Comparison of ENCODE assay signal across 38 cellular contexts in genomic region chr5:79059674-79060073, GRCh38. TPM values are rescaled to one million over a fixed set of nuclear protein-coding genes. Genes with fewer than 3 reads are reported as not detected.
"Had no signal": no experiment of that assay in that cellular context is flagged by ENCODE, and none has a peak within 500 bp of the region (broad histone marks: within the 10 kb centered on the region; RNA-seq: fewer than 3 reads in every experiment).

No MANE protein-coding gene starts in this region.

- H3K36me3 ChIP-seq: MG63 had no signal

- H3K4me3 ChIP-seq: MG63 had no signal

- DNase-seq: Karpas-422, Kasumi-1, MG63, MM.1S, MV-4-11, NCI-H1048, NCI-H1092, NCI-H1092 treated with DMSO at 0.1 percent for 48 hours, NCI-H1105, NCI-H1105 treated with DMSO at 0.1 percent for 48 hours, NCI-H1417, NCI-H1417 treated with DMSO at 0.1 percent for 48 hours, NCI-H1436, NCI-H1436 treated with DMSO at 0.1 percent for 48 hours, NCI-H146, NCI-H1694, NCI-H1694 treated with DMSO at 0.1 percent for 48 hours, NCI-H187, NCI-H187 treated with DMSO at 0.1 percent for 48 hours, NCI-H1930, NCI-H2029, NCI-H2029 treated with DMSO at 0.1 percent for 48 hours, NCI-H2081, NCI-H2081 treated with DMSO at 0.1 percent for 48 hours, NCI-H2107, NCI-H2171, NCI-H2171 treated with DMSO at 0.1 percent for 48 hours, NCI-H2227 treated with DMSO at 0.1 percent for 48 hours, NCI-H226, NCI-H345, NCI-H446, NCI-H446 treated with DMSO at 0.1 percent for 48 hours, NCI-H510A, NCI-H510A treated with DMSO at 0.1 percent for 48 hours had no signal

- H3K9me3 ChIP-seq: MG63 had no signal

RNA-seq across cellular contexts. Expression of gene DMGDH, which starts 9.8 kb away (rescaled TPM):
- total RNA-seq: M059J had no signal

RNA-seq across cellular contexts. Expression of gene BHMT2, which starts 9.9 kb away (rescaled TPM):
- total RNA-seq: M059J, MCF 10A, NCI-H460 had no signal

RNA-seq across cellular contexts. Expression of gene BHMT, which starts 51.9 kb away (rescaled TPM):
- total RNA-seq: LHCN-M2, M059J, MCF 10A, NCI-H460 had no signal
